31 cellular contexts compared by ENCODE assay signal in genomic region chr15:70336425-70337009, GRCh38.
DNase-seq lines count a peak whose midpoint lies in the region; ATAC-seq, FAIRE-seq and TF ChIP-seq lines count a peak whose summit lies in the region.
"Had no signal": no experiment of that assay in that cellular context is flagged by ENCODE, and none has a peak within 500 bp of the region (broad histone marks: within the 10 kb centered on the region; RNA-seq: fewer than 3 reads in every experiment).

No MANE protein-coding gene starts in this region.

- peaks cover 3 to 16% of the 10 kb centered on the region in 2 donors for H3K36me3 Mint-ChIP-seq in stimulated activated naive B cell treated with anti-CD40 and anti-IgM and Interleukin-4, amounts not matched to agents 10 μg/mL and 1 μg/mL and 100 μg/mL, for 72 hours
- H3K36me3 Mint-ChIP-seq: neural progenitor cell had no signal

- H3K4me3 Mint-ChIP-seq in stimulated activated naive B cell treated with anti-CD40 and anti-IgM and Interleukin-4, amounts not matched to agents 10 μg/mL and 1 μg/mL and 100 μg/mL, for 72 hours: no peak overlapping the region
- H3K4me3 Mint-ChIP-seq: activated CD4-positive, alpha-beta memory T cell treated with anti-CD3 and anti-CD28 coated beads for 36 hours; immature natural killer cell; neural progenitor cell; stimulated activated naive CD8-positive, alpha-beta T cell treated with anti-CD3 and anti-CD28 coated beads, Interleukin-15, Interleukin-2, amounts not matched to agents 100 ng/mL and 50 ng/mL, for 24 hours; T-helper 17 cell had no signal

- H3K9me3 Mint-ChIP-seq in stimulated activated naive B cell treated with anti-CD40 and anti-IgM and Interleukin-4, amounts not matched to agents 10 μg/mL and 1 μg/mL and 100 μg/mL, for 72 hours: peaks cover 13 to 16% of the 10 kb centered on the region in 2 donors

- no peak overlapping the region for H3K4me2 ChIP-seq in K562 (ENCODE audit: insufficient read depth, low read length)
- H3K4me2 ChIP-seq: BLaER1, neural progenitor cell, SK-N-SH had no signal

- peaks cover 11 to 22% of the 10 kb centered on the region in 2 donors for H3K4me1 Mint-ChIP-seq in stimulated activated naive B cell treated with anti-CD40 and anti-IgM and Interleukin-4, amounts not matched to agents 10 μg/mL and 1 μg/mL and 100 μg/mL, for 72 hours
- H3K4me1 Mint-ChIP-seq: immature natural killer cell, neural progenitor cell, T-helper 17 cell had no signal

- no peak for TF ChIP-seq POLR2A in K562 (conservative IDR thresholded peaks at IDR 0.05)

- no peak for TF ChIP-seq RAD21 in K562 (CRISPR knock-in tag; conservative IDR thresholded peaks at IDR 0.05 in 1 of 2, IDR thresholded peaks at IDR 0.05 in 1 of 2)

- CTCF ChIA-PET in K562 (lab: Yijun Ruan, JAX; ENCODE audit: low intra/inter-chr PET ratio): no interaction called here

- no TSS peak for BruUV-seq in K562 (replicated peaks; lab: Mats Ljungman, UMichigan)

- WGBS in K562 (ENCODE audit: insufficient coverage, low coverage, missing lambda C conversion rate): 2% methylated on average over 6 of the region's 6 CpGs

- no peaks in the 10 kb centered on the region for H3K27me3 Mint-ChIP-seq in stimulated activated naive B cell treated with anti-CD40 and anti-IgM and Interleukin-4, amounts not matched to agents 10 μg/mL and 1 μg/mL and 100 μg/mL, for 72 hours
- H3K27me3 Mint-ChIP-seq: T-helper 17 cell had no signal

- H3K79me2 ChIP-seq in K562 (ENCODE audit: control insufficient read depth, insufficient read depth, low read length): no peaks in the 10 kb centered on the region

- DNase-seq in GM19239 (ENCODE audit: insufficient read length, low spot score) (no peak), NOMO-1 treated with dmso at 0.1 percent for 144 hours (lab: John Stamatoyannopoulos, UW; ENCODE audit: unreplicated experiment) (peak; percentile 27), K562 (ENCODE audit: extremely low read depth in 1 of 4, low spot score in 3 of 4) (no peak), UCSD-AML1 (lab: John Stamatoyannopoulos, UW; ENCODE audit: unreplicated experiment) (no peak), cerebellar cortex (ENCODE audit: low spot score) (no peak), COLO668 (lab: John Stamatoyannopoulos, UW; ENCODE audit: unreplicated experiment) (no peak)
- DNase-seq in stimulated activated naive B cell treated with anti-CD40 and anti-IgM and Interleukin-4, amounts not matched to agents 10 μg/mL and 1 μg/mL and 100 μg/mL, for 72 hours: no peak
- DNase-seq: activated CD4-positive, alpha-beta memory T cell treated with anti-CD3 and anti-CD28 coated beads for 36 hours; activated CD4-positive, alpha-beta T cell treated with anti-CD3 and anti-CD28 coated beads for 1 hour; activated naive CD4-positive, alpha-beta T cell; Caco-2; central memory CD4-positive, alpha-beta T cell; erythroblast; GOT3; immature natural killer cell; Kasumi-1; mammary epithelial cell; NCI-H1048; NCI-H446; NCI-H748 treated with DMSO at 0.1 percent for 48 hours; SK-N-SH; stimulated activated CD4-positive, alpha-beta T cell treated with anti-CD3 and anti-CD28 coated beads, Interleukin-1b, Interleukin-23, amount 100 ng/mL, for 48 hours; T-helper 17 cell had no signal

- no peaks in the 10 kb centered on the region for H3K36me3 ChIP-seq in K562 (ENCODE audit: control insufficient read depth, insufficient read depth, low read length)
- H3K36me3 ChIP-seq: BLaER1, right atrium auricular region had no signal

- no peak overlapping the region for H3K9ac ChIP-seq in K562 (ENCODE audit: insufficient read depth in 1 of 2, low read depth in 2 of 2, low read length in 2 of 2)
- H3K9ac ChIP-seq: BLaER1, neural progenitor cell, SK-N-SH had no signal

- in situ Hi-C loops in K562 (cut with MboI): no loop called here

- POLR2A ChIA-PET in K562 (lab: Yijun Ruan, JAX): no interaction called here

- no peak for ATAC-seq in K562
- ATAC-seq in stimulated activated naive B cell treated with anti-CD40 and anti-IgM and Interleukin-4, amounts not matched to agents 10 μg/mL and 1 μg/mL and 100 μg/mL, for 72 hours (replicated peaks): peak; percentile 49 to 71
- ATAC-seq: left colon, T-helper 17 cell had no signal

- no peak overlapping the region for H3K27ac ChIP-seq in K562 (ENCODE audit: extremely low read depth, low read depth, low read length)
- H3K27ac ChIP-seq: BLaER1, HL-60, neural progenitor cell, right atrium auricular region had no signal

- no peaks in the 10 kb centered on the region for H3K9me1 ChIP-seq in K562 (ENCODE audit: control insufficient read depth, insufficient read depth, low read length)

- intact Hi-C loops in K562 (cut with micrococcal nuclease): no loop called here

- H4K20me1 ChIP-seq in K562 (replicated peaks; ENCODE audit: control insufficient read depth, insufficient read depth, low read length): no peaks in the 10 kb centered on the region
- H4K20me1 ChIP-seq: BLaER1 had no signal

- TF ChIP-seq CTCF in K562 (IDR thresholded peaks at IDR 0.05 in 2 of 3, conservative IDR thresholded peaks at IDR 0.05 in 1 of 3; ENCODE audit: insufficient read depth in 2 of 3, low read depth in 1 of 3, low read length in 3 of 3): no peak

- no peaks in the 10 kb centered on the region for H3K4me1 ChIP-seq in K562 (replicated peaks in 1 of 2; ENCODE audit: control insufficient read depth in 2 of 2, insufficient read depth in 2 of 2, low read length in 2 of 2)
- H3K4me1 ChIP-seq: Caco-2, neural progenitor cell had no signal

- no peaks in the 10 kb centered on the region for H3K9me3 ChIP-seq in K562 (replicated peaks; ENCODE audit: control insufficient read depth, insufficient read depth, low read depth, low read length)
- H3K9me3 ChIP-seq: SK-N-SH had no signal

- H3K4me3 ChIP-seq in K562: no peak overlapping the region
- H3K4me3 ChIP-seq: BLaER1, neural progenitor cell, right atrium auricular region had no signal

- peaks cover 0 to 14% of the 10 kb centered on the region in 2 experiments; a peak in 4 of 5 replicates for H3K27me3 ChIP-seq in K562 (ENCODE audit: control insufficient read depth in 2 of 2, insufficient read depth in 2 of 2, low read length in 2 of 2)
- H3K27me3 ChIP-seq: BLaER1, neural progenitor cell, right atrium auricular region had no signal

- H3K27ac Mint-ChIP-seq in stimulated activated naive B cell treated with anti-CD40 and anti-IgM and Interleukin-4, amounts not matched to agents 10 μg/mL and 1 μg/mL and 100 μg/mL, for 72 hours: no peak overlapping the region
- H3K27ac Mint-ChIP-seq: activated CD4-positive, alpha-beta memory T cell treated with anti-CD3 and anti-CD28 coated beads for 36 hours; neural progenitor cell; stimulated activated naive CD8-positive, alpha-beta T cell treated with anti-CD3 and anti-CD28 coated beads, Interleukin-15, Interleukin-2, amounts not matched to agents 100 ng/mL and 50 ng/mL, for 24 hours; T-helper 17 cell had no signal

- peak; percentile 47 for FAIRE-seq in GM19239 (lab: Jason Lieb, UNC)
- FAIRE-seq in K562 (lab: Jason Lieb, UNC): no peak
- FAIRE-seq: G401.6, GM18507 had no signal

- no peak for TF ChIP-seq EP300 in K562 (IDR thresholded peaks at IDR 0.05; ENCODE audit: low read length)

- H2AFZ ChIP-seq in K562 (ENCODE audit: low read depth, low read length): no peak overlapping the region
- H2AFZ ChIP-seq: neural progenitor cell had no signal

TF ChIP-seq in K562, 482 proteins besides CTCF, POLR2A, EP300 and RAD21:
- TF ChIP-seq OTX1 (CRISPR knock-in tag; IDR thresholded peaks at IDR 0.05) (no peak), RBM25 (IDR thresholded peaks at IDR 0.05; ENCODE audit: low read depth, low read length, severe bottlenecking) (no peak), CEBPG (CRISPR knock-in tag; IDR thresholded peaks at IDR 0.05) (no peak), CEBPG (tag; conservative IDR thresholded peaks at IDR 0.05 in 1 of 2, IDR thresholded peaks at IDR 0.05 in 1 of 2) (0 out of 4 replicates have a peak, but pooled peaks of 1 of the 2 experiments have one; percentile 8), NCOA1 (IDR thresholded peaks at IDR 0.05; ENCODE audit: low read depth) (no peak), ZNF436 (CRISPR knock-in tag; IDR thresholded peaks at IDR 0.05) (no peak), RFX1 (IDR thresholded peaks at IDR 0.05) (no peak), FOXP1 (CRISPR knock-in tag; IDR thresholded peaks at IDR 0.05) (no peak), HDAC8 (tag; IDR thresholded peaks at IDR 0.05) (no peak), SPI1 (IDR thresholded peaks at IDR 0.05; ENCODE audit: borderline replicate concordance, low read depth, low read length) (0 out of 2 replicates have a peak, but pooled peaks have one; percentile 28), ATF1 (CRISPR knock-in tag; IDR thresholded peaks at IDR 0.05) (no peak), ATF1 (tag; IDR thresholded peaks at IDR 0.05) (no peak), TEAD4 (IDR thresholded peaks at IDR 0.05; ENCODE audit: low read length) (no peak), TEAD4 (CRISPR knock-in tag; IDR thresholded peaks at IDR 0.05; ENCODE audit: borderline replicate concordance) (no peak), SRF (CRISPR knock-in tag; IDR thresholded peaks at IDR 0.05) (no peak), EHMT2 (IDR thresholded peaks at IDR 0.05) (no peak)
TF ChIP-seq in K562: peak in this region for 2.
